Comparison of ENCODE assay signal across 1 cellular context in the genomic region with DNA sequence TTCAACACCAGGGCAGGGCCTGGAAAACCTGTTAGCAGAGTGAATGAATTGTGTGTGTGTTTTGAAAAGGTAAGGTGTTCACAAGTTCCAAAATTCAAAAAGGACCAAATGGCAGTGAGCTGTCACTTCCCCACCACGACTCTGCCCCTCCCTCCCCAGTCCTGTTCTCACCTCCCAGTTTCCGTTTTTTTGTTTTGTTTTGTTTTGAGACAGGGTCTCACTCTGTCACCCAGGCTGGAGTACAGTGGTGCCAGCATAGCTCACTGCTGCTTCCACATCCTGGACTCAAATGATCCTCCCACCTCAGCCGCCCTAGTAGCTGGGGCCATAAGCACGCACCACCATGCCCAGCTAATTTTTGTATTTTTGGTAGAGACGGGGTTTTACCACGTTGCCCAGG.
TF ChIP-seq lines count a peak whose summit lies in the region.

No MANE protein-coding gene starts in this region.

TF ChIP-seq in H1, 55 proteins besides CTCF, POLR2A, EP300 and RAD21:
- TF ChIP-seq POLR2AphosphoS5 (IDR thresholded peaks at IDR 0.05; ENCODE audit: low read depth, low read length) (no peak), GABPA (IDR thresholded peaks at IDR 0.05; ENCODE audit: borderline replicate concordance, insufficient read depth, low read length) (no peak), GTF2F1 (IDR thresholded peaks at IDR 0.05; ENCODE audit: borderline replicate concordance, low read depth, low read length) (no peak), TAF1 (IDR thresholded peaks at IDR 0.05; ENCODE audit: low read depth, low read length) (no peak), SP2 (IDR thresholded peaks at IDR 0.05; ENCODE audit: low read length) (no peak), MAFK (IDR thresholded peaks at IDR 0.05; ENCODE audit: low read depth, low read length) (no peak)
TF ChIP-seq in H1: peak in this region for 0.
